Comparison of ENCODE assay signal across 10 cellular contexts in genomic region chr3:27666277-27666676, GRCh38. TPM values are rescaled to one million over a fixed set of nuclear protein-coding genes. Genes with fewer than 3 reads are reported as not detected.
A peak's percentile ranks its signal among the peaks of the same experiment; 100 is the strongest.
DNase-seq lines count a peak whose midpoint lies in the region; ATAC-seq and TF ChIP-seq lines count a peak whose summit lies in the region.
"Had no signal": no experiment of that assay in that cellular context is flagged by ENCODE, and none has a peak within 500 bp of the region (broad histone marks: within the 10 kb centered on the region; RNA-seq: fewer than 3 reads in every experiment).

No MANE protein-coding gene starts in this region.

- H3K9me3 ChIP-seq in suprapubic skin (no peaks in the 10 kb centered on the region), Karpas-422 (ENCODE audit: low read length) (no peaks in the 10 kb centered on the region)

- peaks cover 20% of the 10 kb centered on the region for H3K4me1 Mint-ChIP-seq in activated B cell treated with CpG ODN at 0.5 μM for 24 hours

- H3K9me2 ChIP-seq in Karpas-422 (replicated peaks; ENCODE audit: insufficient read depth, low read length), result no peaks in the 10 kb centered on the region

- WGBS in suprapubic skin, result 28% methylated on average over 1 of the region's 1 CpG

- no peak overlapping the region for H3K27ac ChIP-seq in suprapubic skin
- H3K27ac ChIP-seq in Karpas-422 (ENCODE audit: low read length), result no peak overlapping the region
- H3K27ac ChIP-seq: 22Rv1 had no signal

- H3K4me3 ChIP-seq in suprapubic skin (no peak overlapping the region), Karpas-422 (ENCODE audit: low read length) (no peak overlapping the region)
- H3K4me3 ChIP-seq: lung had no signal

- no peaks in the 10 kb centered on the region for H3K79me2 ChIP-seq in Karpas-422 (ENCODE audit: low read length)

- H3K36me3 ChIP-seq in suprapubic skin (no peaks in the 10 kb centered on the region), Karpas-422 (ENCODE audit: insufficient read depth, low read length) (no peaks in the 10 kb centered on the region)

- peak overlapping the region; percentile 39 for H3K4me3 Mint-ChIP-seq in activated B cell treated with CpG ODN at 0.5 μM for 24 hours

- no peak overlapping the region for H3K4me2 ChIP-seq in Karpas-422 (ENCODE audit: low read depth, low read length, poor library complexity, severe bottlenecking)

- no peaks in the 10 kb centered on the region for H3K27me3 ChIP-seq in suprapubic skin
- no peaks in the 10 kb centered on the region for H3K27me3 ChIP-seq in Karpas-422 (ENCODE audit: low read length)

- POLR2A ChIA-PET in activated B cell treated with CpG ODN at 0.5 μM for 24 hours (lab: Charles Lee), result no interaction called here

- H3K9me3 Mint-ChIP-seq in activated B cell treated with CpG ODN at 0.5 μM for 24 hours, result no peaks in the 10 kb centered on the region

- H3K9ac ChIP-seq in Karpas-422 (ENCODE audit: low read length), result no peak overlapping the region

- no peak overlapping the region for H2AFZ ChIP-seq in Karpas-422 (ENCODE audit: low read length)

- intact Hi-C loops in activated B cell treated with CpG ODN at 0.5 μM for 24 hours (cut with micrococcal nuclease), result loop anchor here (5.0 kb wide), 1 partner anchor 184 kb away; the partner anchor contains the start of gene SLC4A7

- peak overlapping the region; percentile 47 for H3K27ac Mint-ChIP-seq in activated B cell treated with CpG ODN at 0.5 μM for 24 hours

- no peaks in the 10 kb centered on the region for H3K4me1 ChIP-seq in suprapubic skin
- no peaks in the 10 kb centered on the region for H3K4me1 ChIP-seq in Karpas-422 (ENCODE audit: low read length)

- H4K20me1 ChIP-seq in Karpas-422 (ENCODE audit: insufficient read depth, low read depth, low read length), result no peaks in the 10 kb centered on the region

- DNase-seq in DMS 273 (lab: John Stamatoyannopoulos, UW; ENCODE audit: unreplicated experiment), result peak; percentile 15
- DNase-seq in DMS 273 treated with DMSO at 0.1 percent for 48 hours (lab: John Stamatoyannopoulos, UW), result no peak
- DNase-seq in activated B cell treated with CpG ODN at 0.5 μM for 24 hours, result no peak
- DNase-seq in renal cortical epithelial cell (ENCODE audit: low read depth), result peak; percentile 42
- no peak for DNase-seq in suprapubic skin (ENCODE audit: low spot score in 2 of 2)
- DNase-seq in retina, result no peak
- DNase-seq in Karpas-422, result no peak

- H3K36me3 Mint-ChIP-seq in activated B cell treated with CpG ODN at 0.5 μM for 24 hours (ENCODE audit: low read depth), result no peaks in the 10 kb centered on the region

- CTCF ChIA-PET in activated B cell treated with CpG ODN at 0.5 μM for 24 hours (lab: Charles Lee), result no interaction called here

- ATAC-seq in HG02943 (IDR thresholded peaks at IDR 0.05; ENCODE audit: low read depth, unreplicated experiment) (peak; percentile 52), activated B cell treated with CpG ODN at 0.5 μM for 24 hours (ENCODE audit: low read depth) (peak; percentile 14)

- no peak for TF ChIP-seq EP300 in suprapubic skin (IDR thresholded peaks at IDR 0.05)

- TF ChIP-seq CTCF in activated B cell treated with CpG ODN at 0.5 μM for 24 hours (IDR thresholded peaks at IDR 0.05) (no peak), suprapubic skin (IDR thresholded peaks at IDR 0.05) (no peak)

- TF ChIP-seq POLR2A in suprapubic skin (IDR thresholded peaks at IDR 0.05), result no peak

- no peaks in the 10 kb centered on the region for H3K27me3 Mint-ChIP-seq in activated B cell treated with CpG ODN at 0.5 μM for 24 hours

RNA-seq across cellular contexts. Expression of gene EOMES, which starts 55.8 kb away (rescaled TPM):
- total RNA-seq in activated B cell treated with CpG ODN at 0.5 μM for 24 hours (0.10 TPM in 1 of 2 replicates, not detected in the other), renal cortical epithelial cell (not detected in 2 replicates), suprapubic skin (not detected)
- 0.54 and 0.60 TPM in 2 replicates for total RNA-seq in Karpas-422 (2014; rRNA removed; shearing (Covaris generic); ENCODE audit: low replicate concordance)

Comparison
In these comparisons a context has a peak if more than half of its experiments do, and no peak if none do; other contexts are left out.
1. DNase-seq: peak in DMS 273 (single experiment) and renal cortical epithelial cell (single experiment); none in DMS 273 treated with DMSO at 0.1 percent for 48 hours (single experiment), activated B cell treated with CpG ODN at 0.5 μM for 24 hours (single experiment), suprapubic skin (0 of 2), retina (single experiment) and Karpas-422 (single experiment).